ENCODE assay signal across 22 cellular contexts in genomic region chr3:196194542-196194915, GRCh38. TPM values are rescaled to one million over a fixed set of nuclear protein-coding genes. Genes with fewer than 3 reads are reported as not detected.
A peak's percentile ranks its signal among the peaks of the same experiment; 100 is the strongest.
DNase-seq lines count a peak whose midpoint lies in the region; ATAC-seq and TF ChIP-seq lines count a peak whose summit lies in the region.
"Had no signal": no experiment of that assay in that cellular context is flagged by ENCODE, and none has a peak within 500 bp of the region (broad histone marks: within the 10 kb centered on the region; RNA-seq: fewer than 3 reads in every experiment).

No MANE protein-coding gene starts in this region.

- H3K27ac Mint-ChIP-seq in activated CD4-positive, alpha-beta T cell treated with anti-CD3 and anti-CD28 coated beads, Interleukin-2, amount 10 ng/mL, durations not matched to agents 7 days and 5 days: peak overlapping the region; percentile 19
- H3K27ac Mint-ChIP-seq in HFFc6: no peak overlapping the region
- H3K27ac Mint-ChIP-seq: activated T-cell treated with anti-CD3 and anti-CD28 coated beads, Interleukin-2, amount 50 U/mL, for 72 hours had no signal

- no peak for DNase-seq in activated CD4-positive, alpha-beta T cell treated with anti-CD3 and anti-CD28 coated beads, Interleukin-2, amount 10 ng/mL, durations not matched to agents 7 days and 5 days
- no peak for DNase-seq in activated CD4-positive, alpha-beta T cell treated with anti-CD3 and anti-CD28 coated beads, Interleukin-2, amount 50 U/mL, for 4 hours
- DNase-seq in NT2/D1 (ENCODE audit: low read depth, low spot score) (no peak), body of pancreas (no peak), spleen (peak; percentile 76), left lobe of liver (ENCODE audit: low spot score) (no peak), HFFc6 (no peak), RKO (ENCODE audit: low spot score) (no peak)
- DNase-seq: activated CD4-positive, alpha-beta T cell treated with anti-CD3 and anti-CD28 coated beads for 4 hours; activated T-cell treated with anti-CD3 and anti-CD28 coated beads, Interleukin-2, amount 50 U/mL, for 72 hours; CD4-positive, alpha-beta memory T cell; effector memory CD4-positive, alpha-beta T cell; NCI-H1048; NCI-H69 had no signal

- no peak overlapping the region for H3K4me3 ChIP-seq in NT2/D1 (ENCODE audit: insufficient read length, low read depth)
- no peak overlapping the region for H3K4me3 ChIP-seq in body of pancreas
- no peak overlapping the region for H3K4me3 ChIP-seq in spleen
- H3K4me3 ChIP-seq: A549, hepatocyte, upper lobe of left lung had no signal

- H3K9me3 ChIP-seq in NT2/D1 (ENCODE audit: insufficient read depth, low read length) (no peaks in the 10 kb centered on the region), body of pancreas (no peaks in the 10 kb centered on the region), spleen (no peaks in the 10 kb centered on the region)
- H3K9me3 ChIP-seq: A549, upper lobe of left lung had no signal

- intact Hi-C loops in body of pancreas (cut with DNase I) (no loop called here), spleen (cut with DNase I; ENCODE audit: low total_unique reads) (no loop called here)

- ATAC-seq in body of pancreas (no peak), left lobe of liver (no peak)
- ATAC-seq: A549; activated T-cell treated with anti-CD3 and anti-CD28 coated beads, Interleukin-2, amount 50 U/mL, for 72 hours had no signal

- TF ChIP-seq POLR2A in body of pancreas (IDR thresholded peaks at IDR 0.05) (no peak), spleen (IDR thresholded peaks at IDR 0.05) (no peak)

- no peaks in the 10 kb centered on the region for H3K27me3 Mint-ChIP-seq in activated CD4-positive, alpha-beta T cell treated with anti-CD3 and anti-CD28 coated beads, Interleukin-2, amount 10 ng/mL, durations not matched to agents 7 days and 5 days
- H3K27me3 Mint-ChIP-seq in HFFc6 (ENCODE audit: insufficient read depth): peaks cover 8% of the 10 kb centered on the region; the same call in 1 of the 2 replicates
- H3K27me3 Mint-ChIP-seq: CD4-positive, alpha-beta memory T cell had no signal

- WGBS in body of pancreas, 2 donors: 72 to 93% methylated on average over 2 to 5 of the region's 5 CpGs
- 74 to 88% (median 80%) methylated on average over 3 to 5 of the region's 5 CpGs for WGBS in spleen, 5 donors

- H3K9me3 Mint-ChIP-seq in activated CD4-positive, alpha-beta T cell treated with anti-CD3 and anti-CD28 coated beads, Interleukin-2, amount 10 ng/mL, durations not matched to agents 7 days and 5 days: no peaks in the 10 kb centered on the region
- no peaks in the 10 kb centered on the region for H3K9me3 Mint-ChIP-seq in HFFc6
- H3K9me3 Mint-ChIP-seq: activated T-cell treated with anti-CD3 and anti-CD28 coated beads, Interleukin-2, amount 50 U/mL, for 72 hours; CD4-positive, alpha-beta memory T cell had no signal

- H3K27me3 ChIP-seq in NT2/D1 (ENCODE audit: insufficient read depth, insufficient read length): no peaks in the 10 kb centered on the region
- H3K27me3 ChIP-seq in body of pancreas: no peaks in the 10 kb centered on the region
- no peaks in the 10 kb centered on the region for H3K27me3 ChIP-seq in spleen (replicated peaks in 1 of 7)
- H3K27me3 ChIP-seq: hepatocyte, upper lobe of left lung had no signal

- H3K27ac ChIP-seq in body of pancreas: peak overlapping the region in 3 of 4 donors; percentile 47 to 64 (median 47)
- peak overlapping the region in 6 of 8 donors; percentile 88 to 93 (median 90) for H3K27ac ChIP-seq in spleen
- H3K27ac ChIP-seq: A549, hepatocyte, parathyroid adenoma had no signal

- peaks cover 41% of the 10 kb centered on the region for H3K4me1 Mint-ChIP-seq in activated CD4-positive, alpha-beta T cell treated with anti-CD3 and anti-CD28 coated beads, Interleukin-2, amount 10 ng/mL, durations not matched to agents 7 days and 5 days
- no peaks in the 10 kb centered on the region for H3K4me1 Mint-ChIP-seq in HFFc6 (ENCODE audit: low read depth)

- TF ChIP-seq CTCF in body of pancreas (IDR thresholded peaks at IDR 0.05) (no peak), spleen (IDR thresholded peaks at IDR 0.05 in 8 of 11, conservative IDR thresholded peaks at IDR 0.05 in 3 of 11) (no peak), HFFc6 (IDR thresholded peaks at IDR 0.05) (no peak)

- H3K4me1 ChIP-seq in NT2/D1 (ENCODE audit: insufficient read depth, insufficient read length): peaks cover 24% of the 10 kb centered on the region
- H3K4me1 ChIP-seq in body of pancreas: peaks cover 18% of the 10 kb centered on the region
- H3K4me1 ChIP-seq in spleen: peaks cover 6 to 62% (median 39%) of the 10 kb centered on the region in 6 donors
- H3K4me1 ChIP-seq: A549, parathyroid adenoma had no signal

- peak overlapping the region; percentile 29 for H3K9ac ChIP-seq in NT2/D1 (ENCODE audit: insufficient read length, low read depth)
- H3K9ac ChIP-seq: parathyroid adenoma had no signal

- POLR2A ChIA-PET in activated CD4-positive, alpha-beta T cell treated with anti-CD3 and anti-CD28 coated beads, Interleukin-2, amount 10 ng/mL, durations not matched to agents 7 days and 5 days (lab: Charles Lee): no interaction called here

- H3K4me3 Mint-ChIP-seq in activated CD4-positive, alpha-beta T cell treated with anti-CD3 and anti-CD28 coated beads, Interleukin-2, amount 10 ng/mL, durations not matched to agents 7 days and 5 days: no peak overlapping the region
- no peak overlapping the region for H3K4me3 Mint-ChIP-seq in HFFc6
- H3K4me3 Mint-ChIP-seq: activated T-cell treated with anti-CD3 and anti-CD28 coated beads, Interleukin-2, amount 50 U/mL, for 72 hours had no signal

- CTCF ChIA-PET in activated CD4-positive, alpha-beta T cell treated with anti-CD3 and anti-CD28 coated beads, Interleukin-2, amount 10 ng/mL, durations not matched to agents 7 days and 5 days (lab: Charles Lee): interaction anchor here (0.5 to 5.0 kb wide), 4 partner anchors 116 to 292 kb away, joined by 3 to 40 read pairs (median 5); no protein-coding TSS in a partner anchor

- no peaks in the 10 kb centered on the region for H3K36me3 Mint-ChIP-seq in activated CD4-positive, alpha-beta T cell treated with anti-CD3 and anti-CD28 coated beads, Interleukin-2, amount 10 ng/mL, durations not matched to agents 7 days and 5 days (ENCODE audit: low read depth)
- no peaks in the 10 kb centered on the region for H3K36me3 Mint-ChIP-seq in HFFc6 (ENCODE audit: low read depth)

- H3K36me3 ChIP-seq in NT2/D1 (ENCODE audit: insufficient read depth, insufficient read length, low read length) (no peaks in the 10 kb centered on the region), body of pancreas (replicated peaks in 1 of 2; ENCODE audit: insufficient read depth in 1 of 2, low read depth in 2 of 2) (no peaks in the 10 kb centered on the region), spleen (no peaks in the 10 kb centered on the region)
- H3K36me3 ChIP-seq: upper lobe of left lung had no signal

RNA-seq across cellular contexts. Expression of gene ZDHHC19, which starts 16.7 kb away (rescaled TPM):
- total RNA-seq in activated CD4-positive, alpha-beta T cell treated with anti-CD3 and anti-CD28 coated beads, Interleukin-2, amount 10 ng/mL, durations not matched to agents 7 days and 5 days: not detected
- total RNA-seq in body of pancreas (not detected), spleen (10 to 100 TPM in 3 of 7 donors, 1 to 10 TPM in 3, under 1 TPM in 1; 0.79 to 44.6 (median 7.9) TPM), left lobe of liver (1.3 TPM)
- polyA plus RNA-seq in spleen: 10 to 100 TPM in 1 of 3 donors, 1 to 10 TPM in 2; 3.2 to 15.4 (median 6.2) TPM
- not detected for total RNA-seq in HFFc6 (2021; fragmentation: NEBNext Ultra II Directional; extraction: Animal tissue kit (Norgen Biotek cat#: 25700))
- total RNA-seq: activated T-cell treated with anti-CD3 and anti-CD28 coated beads, Interleukin-2, amount 50 U/mL, for 72 hours; CD4-positive, alpha-beta memory T cell; fibroblast of lung; hepatocyte; kidney epithelial cell; RPMI7951; T-helper 1 cell treated with Interleukin-12 subunit alpha and Interleukin-12 subunit beta and Interleukin-4 antibody, amounts not matched to agents 30 ng/mL and 1 ng/mL, for 36 hours had no signal
- polyA plus RNA-seq: CD4-positive, alpha-beta memory T cell; fibroblast of lung had no signal

RNA-seq across cellular contexts. Expression of gene SLC51A, which starts 21.8 kb away (rescaled TPM):
- not detected for total RNA-seq in activated CD4-positive, alpha-beta T cell treated with anti-CD3 and anti-CD28 coated beads, Interleukin-2, amount 10 ng/mL, durations not matched to agents 7 days and 5 days
- total RNA-seq in body of pancreas (under 1 TPM in 1 of 2 donors, not detected in 1; 0.26 TPM), spleen (10 to 100 TPM in 1 of 7 donors, 1 to 10 TPM in 6; 2.0 to 14.6 (median 4.1) TPM), left lobe of liver (20.0 TPM)
- 1 to 10 TPM in 1 of 3 donors, under 1 TPM in 2; 0.30 to 1.1 (median 0.54) TPM for polyA plus RNA-seq in spleen
- total RNA-seq in HFFc6 (2021; fragmentation: NEBNext Ultra II Directional; extraction: Animal tissue kit (Norgen Biotek cat#: 25700)): not detected
- total RNA-seq: activated T-cell treated with anti-CD3 and anti-CD28 coated beads, Interleukin-2, amount 50 U/mL, for 72 hours; CD4-positive, alpha-beta memory T cell; fibroblast of lung; kidney epithelial cell; RPMI7951; T-helper 1 cell treated with Interleukin-12 subunit alpha and Interleukin-12 subunit beta and Interleukin-4 antibody, amounts not matched to agents 30 ng/mL and 1 ng/mL, for 36 hours had no signal
- polyA plus RNA-seq: A549, fibroblast of lung had no signal
